In the genomic region with DNA sequence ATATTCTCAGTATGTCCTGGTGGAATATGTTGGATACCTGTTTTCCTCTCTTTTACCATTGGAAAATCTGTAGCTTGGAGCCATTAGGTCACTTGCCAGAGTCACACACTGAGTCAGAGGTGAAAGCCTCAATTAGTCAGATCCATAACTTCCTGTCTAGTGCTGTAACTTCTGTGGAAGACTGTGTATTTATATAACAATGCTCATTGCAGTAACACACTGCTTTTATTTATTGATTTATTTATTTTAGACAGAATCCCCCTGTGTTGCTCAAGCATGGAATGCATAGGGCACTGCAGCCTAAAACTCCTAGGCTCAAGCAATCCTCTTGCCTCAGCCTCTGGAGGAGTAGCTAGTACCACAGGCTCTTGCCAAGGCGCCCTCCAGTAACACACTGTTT, we compare ENCODE assay signal across 10 cellular contexts. TPM values are rescaled to one million over a fixed set of nuclear protein-coding genes. Genes with fewer than 3 reads are reported as not detected.
DNase-seq lines count a peak whose midpoint lies in the region; ATAC-seq and TF ChIP-seq lines count a peak whose summit lies in the region.
"Had no signal": no experiment of that assay in that cellular context is flagged by ENCODE, and none has a peak within 500 bp of the region (broad histone marks: within the 10 kb centered on the region; RNA-seq: fewer than 3 reads in every experiment).

No MANE protein-coding gene starts in this region.

- no peaks in the 10 kb centered on the region for H3K9me3 ChIP-seq in mucosa of stomach (ENCODE audit: control insufficient read depth, low read length)
- H3K9me3 ChIP-seq: gastrocnemius medialis had no signal

- H3K9me3 Mint-ChIP-seq in chondrocyte (ENCODE audit: low read depth), result no peaks in the 10 kb centered on the region
- no peaks in the 10 kb centered on the region for H3K9me3 Mint-ChIP-seq in activated CD8-positive, alpha-beta memory T cell treated with anti-CD3 and anti-CD28 coated beads, Interleukin-2, amount 10 ng/mL, durations not matched to agents 7 days and 5 days (ENCODE audit: low read depth)

- no peak overlapping the region for H3K4me3 ChIP-seq in AG09309 (ENCODE audit: control insufficient read depth, low read depth, low read length)
- no peak overlapping the region for H3K4me3 ChIP-seq in KMS-11 (IDR thresholded peaks at IDR 0.05; ENCODE audit: insufficient read depth, low read depth, low read length)
- peak overlapping the region; percentile 44 for H3K4me3 ChIP-seq in mucosa of stomach (ENCODE audit: low read length)

- no peaks in the 10 kb centered on the region for H4K20me1 ChIP-seq in KMS-11 (ENCODE audit: insufficient read depth)

- peaks cover 2% of the 10 kb centered on the region for H3K36me3 Mint-ChIP-seq in chondrocyte (ENCODE audit: low read depth)
- no peaks in the 10 kb centered on the region for H3K36me3 Mint-ChIP-seq in activated CD8-positive, alpha-beta memory T cell treated with anti-CD3 and anti-CD28 coated beads, Interleukin-2, amount 10 ng/mL, durations not matched to agents 7 days and 5 days

- H3K27me3 Mint-ChIP-seq in chondrocyte (ENCODE audit: low read depth), result no peaks in the 10 kb centered on the region
- peaks cover 20% of the 10 kb centered on the region for H3K27me3 Mint-ChIP-seq in activated CD8-positive, alpha-beta memory T cell treated with anti-CD3 and anti-CD28 coated beads, Interleukin-2, amount 10 ng/mL, durations not matched to agents 7 days and 5 days

- H3K27me3 ChIP-seq in KMS-11 (ENCODE audit: insufficient read depth, low read depth) (no peaks in the 10 kb centered on the region), mucosa of stomach (ENCODE audit: control insufficient read depth, insufficient read depth, low read length) (no peaks in the 10 kb centered on the region)
- H3K27me3 ChIP-seq: gastrocnemius medialis had no signal

- DNase-seq in AG09309 (ENCODE audit: low read depth) (peak; percentile 34), chondrocyte (ENCODE audit: low spot score) (no peak), NCI-H2171 treated with DMSO at 0.1 percent for 48 hours (lab: John Stamatoyannopoulos, UW) (no peak), islet precursor cell (no peak)
- DNase-seq in activated CD8-positive, alpha-beta memory T cell treated with anti-CD3 and anti-CD28 coated beads, Interleukin-2, amount 10 ng/mL, durations not matched to agents 7 days and 5 days, result no peak
- DNase-seq: gastrocnemius medialis, NCI-H446 treated with DMSO at 0.1 percent for 48 hours had no signal

- no peaks in the 10 kb centered on the region for H3K36me3 ChIP-seq in KMS-11 (ENCODE audit: insufficient read depth)
- H3K36me3 ChIP-seq in mucosa of stomach (ENCODE audit: control insufficient read depth, insufficient read depth, low read length), result no peaks in the 10 kb centered on the region
- H3K36me3 ChIP-seq: gastrocnemius medialis had no signal

- ATAC-seq in activated CD8-positive, alpha-beta memory T cell treated with anti-CD3 and anti-CD28 coated beads, Interleukin-2, amount 10 ng/mL, durations not matched to agents 7 days and 5 days, result no peak
- no peak for ATAC-seq in HG02588 (IDR thresholded peaks at IDR 0.05; ENCODE audit: unreplicated experiment)
- ATAC-seq: gastrocnemius medialis had no signal

- H2AFZ ChIP-seq in KMS-11 (ENCODE audit: low read depth), result no peak overlapping the region

- peaks cover 20% of the 10 kb centered on the region for H3K4me1 ChIP-seq in KMS-11 (ENCODE audit: low read depth, poor library complexity, severe bottlenecking)
- peaks cover 51% of the 10 kb centered on the region for H3K4me1 ChIP-seq in mucosa of stomach (ENCODE audit: control insufficient read depth, insufficient read depth, low read length)

- H3K9ac ChIP-seq in KMS-11, result no peak overlapping the region
- H3K9ac ChIP-seq in mucosa of stomach (ENCODE audit: low read length), result peak overlapping the region; percentile 38

- peak overlapping the region; percentile 63 for H3K4me3 Mint-ChIP-seq in chondrocyte (ENCODE audit: unreplicated experiment)
- no peak overlapping the region for H3K4me3 Mint-ChIP-seq in activated CD8-positive, alpha-beta memory T cell treated with anti-CD3 and anti-CD28 coated beads, Interleukin-2, amount 10 ng/mL, durations not matched to agents 7 days and 5 days

- peak overlapping the region; percentile 90 for H3K27ac Mint-ChIP-seq in chondrocyte (ENCODE audit: unreplicated experiment)
- no peak overlapping the region for H3K27ac Mint-ChIP-seq in activated CD8-positive, alpha-beta memory T cell treated with anti-CD3 and anti-CD28 coated beads, Interleukin-2, amount 10 ng/mL, durations not matched to agents 7 days and 5 days

- no peak overlapping the region for H3K27ac ChIP-seq in KMS-11
- H3K27ac ChIP-seq: gastrocnemius medialis had no signal

- H3K79me2 ChIP-seq in KMS-11 (ENCODE audit: insufficient read depth, low read depth), result no peaks in the 10 kb centered on the region

- peaks cover 62% of the 10 kb centered on the region for H3K4me1 Mint-ChIP-seq in chondrocyte (ENCODE audit: low read depth)
- peaks cover 16% of the 10 kb centered on the region for H3K4me1 Mint-ChIP-seq in activated CD8-positive, alpha-beta memory T cell treated with anti-CD3 and anti-CD28 coated beads, Interleukin-2, amount 10 ng/mL, durations not matched to agents 7 days and 5 days

- CTCF ChIA-PET in activated CD8-positive, alpha-beta memory T cell treated with anti-CD3 and anti-CD28 coated beads, Interleukin-2, amount 10 ng/mL, durations not matched to agents 7 days and 5 days (lab: Charles Lee), result no interaction called here

- H3K4me2 ChIP-seq in KMS-11, result peak overlapping the region; percentile 19; the same call in 1 of the 2 replicates

- TF ChIP-seq CTCF in AG09309 (IDR thresholded peaks at IDR 0.05; ENCODE audit: control insufficient read depth, insufficient read depth, low read depth, low read length, missing control alignments), result no peak
- no peak for TF ChIP-seq CTCF in KMS-11 (conservative IDR thresholded peaks at IDR 0.05; ENCODE audit: low read depth, low read length)
- no peak for TF ChIP-seq CTCF in chondrocyte (IDR thresholded peaks at IDR 0.05)

RNA-seq across cellular contexts. Expression of a gene that starts 1.3 kb away (rescaled TPM):
- 79.7 to 88.4 TPM (median 83.2 TPM) in 3 replicates for total RNA-seq in chondrocyte
- total RNA-seq in activated CD8-positive, alpha-beta memory T cell treated with anti-CD3 and anti-CD28 coated beads, Interleukin-2, amount 10 ng/mL, durations not matched to agents 7 days and 5 days, result 1 to 10 TPM; 6.6 to 7.5 TPM
